ENCODE assay signal across 33 cellular contexts in the genomic region with DNA sequence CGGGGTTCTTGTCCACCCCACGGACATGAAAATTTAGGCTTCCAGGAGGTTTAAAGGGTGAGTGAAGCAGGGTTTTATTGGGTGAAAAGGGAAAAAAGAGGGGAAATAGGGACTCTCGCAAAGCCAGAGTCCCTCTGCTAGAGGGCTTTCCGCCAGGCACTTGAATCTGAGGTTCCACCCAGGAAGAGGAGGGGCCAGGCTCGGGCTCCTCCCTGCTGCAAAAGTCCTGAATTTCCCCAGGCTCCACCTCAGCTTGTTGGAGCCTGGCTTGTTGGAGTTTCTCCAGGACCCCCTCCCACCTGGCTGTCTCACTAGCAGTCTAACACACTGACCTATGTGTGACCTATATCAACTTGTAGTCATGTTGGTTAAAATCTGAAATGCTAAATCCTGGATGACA. TPM values are rescaled to one million over a fixed set of nuclear protein-coding genes. Genes with fewer than 3 reads are reported as not detected.
"Had no signal": no experiment of that assay in that cellular context is flagged by ENCODE, and none has a peak within 500 bp of the region (broad histone marks: within the 10 kb centered on the region; RNA-seq: fewer than 3 reads in every experiment).

No MANE protein-coding gene starts in this region.

- H3K27me3 Mint-ChIP-seq: activated CD4-positive, alpha-beta memory T cell treated with anti-CD3 and anti-CD28 coated beads for 36 hours; activated CD4-positive, alpha-beta T cell treated with anti-CD3 and anti-CD28 coated beads, Interleukin-2, amount 10 ng/mL, durations not matched to agents 24 days and 14 days; activated naive CD8-positive, alpha-beta T cell treated with anti-CD3 and anti-CD28 coated beads for 36 hours had no signal

- H3K4me3 Mint-ChIP-seq: activated CD4-positive, alpha-beta memory T cell treated with anti-CD3 and anti-CD28 coated beads for 36 hours; activated CD4-positive, alpha-beta T cell treated with anti-CD3 and anti-CD28 coated beads, Interleukin-2, amount 10 ng/mL, durations not matched to agents 24 days and 14 days; activated naive CD8-positive, alpha-beta T cell treated with anti-CD3 and anti-CD28 coated beads for 36 hours had no signal

- H3K27ac ChIP-seq: brain microvascular endothelial cell, KMS-11, WERI-Rb-1 had no signal

- H3K27me3 ChIP-seq: brain microvascular endothelial cell had no signal

- H3K27ac Mint-ChIP-seq: activated CD4-positive, alpha-beta memory T cell treated with anti-CD3 and anti-CD28 coated beads for 36 hours; activated CD4-positive, alpha-beta T cell treated with anti-CD3 and anti-CD28 coated beads, Interleukin-2, amount 10 ng/mL, durations not matched to agents 24 days and 14 days; activated naive CD8-positive, alpha-beta T cell treated with anti-CD3 and anti-CD28 coated beads for 36 hours had no signal

- H3K9ac ChIP-seq: KMS-11 had no signal

- H3K4me2 ChIP-seq: KMS-11 had no signal

- DNase-seq: activated CD4-positive, alpha-beta memory T cell treated with anti-CD3 and anti-CD28 coated beads for 36 hours; activated CD4-positive, alpha-beta T cell treated with anti-CD3 and anti-CD28 coated beads, Interleukin-2, amount 10 ng/mL, durations not matched to agents 24 days and 14 days; activated CD8-positive, alpha-beta memory T cell treated with anti-CD3 and anti-CD28 coated beads, Interleukin-2, amount 50 U/mL, for 4 hours; activated effector memory CD4-positive, alpha-beta T cell treated with Interleukin-2 at 50 U/mL for 16 hours; activated naive CD4-positive, alpha-beta T cell treated with anti-CD3 and anti-CD28 coated beads, Interleukin-2, amount 50 U/mL, for 16 hours; activated naive CD8-positive, alpha-beta T cell treated with anti-CD3 and anti-CD28 coated beads for 36 hours; activated T-cell treated with anti-CD3 and anti-CD28 coated beads for 4 hours; activated T-cell treated with anti-CD3 and anti-CD28 coated beads, Interleukin-2, amount 50 U/mL, for 48 hours; amniotic stem cell; aorta; brain microvascular endothelial cell; central memory CD4-positive, alpha-beta T cell; MM.1S; MV-4-11; NCI-H1092 treated with DMSO at 0.1 percent for 48 hours; NCI-H1417; NCI-H187 treated with DMSO at 0.1 percent for 48 hours; NCI-H2081; NCI-H2171 treated with DMSO at 0.1 percent for 48 hours; NCI-H226; NCI-H446 treated with DMSO at 0.1 percent for 48 hours; NCI-H524; NCI-H69; NCI-H82; NK-92 treated with Interleukin-12 subunit alpha and Interleukin-12 subunit beta, amount 100 ng/mL, for 24 hours; Right ventricle myocardium superior; SW 1271; T-helper 1 cell; T-helper 2 cell; T1000; WERI-Rb-1 had no signal

RNA-seq across cellular contexts. Expression of a gene that starts 25.5 kb away (rescaled TPM):
- total RNA-seq: OCI-LY7 had no signal

RNA-seq across cellular contexts. Expression of a gene that starts 35.4 kb away (rescaled TPM):
- total RNA-seq: OCI-LY7 had no signal
